Comparison of ENCODE assay signal across 1 cellular context in genomic region chr10:133275683-133276092, GRCh38.
TF ChIP-seq lines count a peak whose summit lies in the region.

No MANE protein-coding gene starts in this region.

TF ChIP-seq in HepG2, 621 proteins besides CTCF, POLR2A, EP300 and RAD21:
- no peak for TF ChIP-seq DRAP1 (CRISPR knock-in tag; IDR thresholded peaks at IDR 0.05)
- no peak for TF ChIP-seq ZFP82 (CRISPR knock-in tag; IDR thresholded peaks at IDR 0.05; ENCODE audit: borderline replicate concordance)
- TF ChIP-seq CHCHD3 (CRISPR knock-in tag; IDR thresholded peaks at IDR 0.05) = no peak
- TF ChIP-seq CAMTA2 (CRISPR knock-in tag; IDR thresholded peaks at IDR 0.05; ENCODE audit: borderline replicate concordance) = no peak
- no peak for TF ChIP-seq CREB1 (IDR thresholded peaks at IDR 0.05)
- no peak for TF ChIP-seq CREB1 (CRISPR knock-in tag; IDR thresholded peaks at IDR 0.05)
- no peak for TF ChIP-seq ZNF83 (CRISPR knock-in tag; IDR thresholded peaks at IDR 0.05; ENCODE audit: borderline replicate concordance)
- TF ChIP-seq FOXK1 (CRISPR knock-in tag; IDR thresholded peaks at IDR 0.05; ENCODE audit: borderline replicate concordance, low read depth) = no peak
- TF ChIP-seq NFE2 (CRISPR knock-in tag; IDR thresholded peaks at IDR 0.05) = no peak
- TF ChIP-seq ZNF460 (CRISPR knock-in tag; IDR thresholded peaks at IDR 0.05; ENCODE audit: borderline replicate concordance) = no peak
- TF ChIP-seq NONO (IDR thresholded peaks at IDR 0.05) = no peak
- no peak for TF ChIP-seq NONO (CRISPR knock-in tag; conservative IDR thresholded peaks at IDR 0.05)
- no peak for TF ChIP-seq ATRX (CRISPR knock-in tag; IDR thresholded peaks at IDR 0.05; ENCODE audit: borderline replicate concordance)
- TF ChIP-seq PBX2 (CRISPR knock-in tag; IDR thresholded peaks at IDR 0.05) = no peak
- TF ChIP-seq KAT8 (CRISPR knock-in tag; IDR thresholded peaks at IDR 0.05) = no peak
- TF ChIP-seq ZNF124 (CRISPR knock-in tag; IDR thresholded peaks at IDR 0.05) = no peak
- no peak for TF ChIP-seq ZBTB7B (CRISPR knock-in tag; IDR thresholded peaks at IDR 0.05)
